Comparison of ENCODE assay signal across 39 cellular contexts in the genomic region with DNA sequence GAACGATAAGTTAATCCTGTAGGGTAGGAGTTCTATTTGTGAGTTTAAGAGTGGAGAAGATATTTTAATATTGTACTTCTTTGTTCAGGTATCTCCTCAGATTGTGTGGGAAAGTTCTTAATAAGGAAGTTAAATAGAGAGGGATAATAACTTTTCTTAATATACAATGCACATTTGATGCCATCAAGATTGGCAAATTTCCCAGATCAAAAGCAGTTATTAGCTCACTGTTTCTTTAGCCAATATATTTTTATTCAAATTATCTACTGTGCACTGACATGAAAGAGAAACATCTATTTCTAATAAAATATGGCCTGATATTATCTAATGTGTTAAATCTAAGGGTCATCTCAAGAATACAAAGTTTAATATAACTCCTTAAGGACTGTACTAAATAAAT.
"Had no signal": no experiment of that assay in that cellular context is flagged by ENCODE, and none has a peak within 500 bp of the region (broad histone marks: within the 10 kb centered on the region; RNA-seq: fewer than 3 reads in every experiment).

No MANE protein-coding gene starts in this region.

- H3K4me3 ChIP-seq: adrenal gland, ascending aorta, body of pancreas, breast epithelium, cardiac muscle cell had no signal

- H3K4me3 Mint-ChIP-seq: activated naive CD4-positive, alpha-beta T cell treated with anti-CD3 and anti-CD28 coated beads for 36 hours; activated naive CD4-positive, alpha-beta T cell treated with anti-CD3 and anti-CD28 coated beads, Interleukin-2, amount 10 ng/mL, durations not matched to agents 7 days and 5 days; activated naive CD4-positive, alpha-beta T cell treated with anti-CD3 and anti-CD28 coated beads, Interleukin-2, amount 50 U/mL, for 24 hours; activated naive CD8-positive, alpha-beta T cell; activated naive CD8-positive, alpha-beta T cell treated with anti-CD3 and anti-CD28 coated beads for 36 hours; activated naive CD8-positive, alpha-beta T cell treated with anti-CD3 and anti-CD28 coated beads, Interleukin-2, amount 10 ng/mL, durations not matched to agents 7 days and 5 days; activated naive CD8-positive, alpha-beta T cell treated with anti-CD3 and anti-CD28 coated beads, Interleukin-2, amount 50 U/mL, for 24 hours; activated T-cell treated with anti-CD3 and anti-CD28 coated beads, Interleukin-2, amount 50 U/mL, for 24 hours; activated T-cell treated with anti-CD3 and anti-CD28 coated beads, Interleukin-2, amount 50 U/mL, for 4 hours; activated T-cell treated with anti-CD3 and anti-CD28 coated beads, Interleukin-2, amount 50 U/mL, for 72 hours; activated T-helper 1 cell treated with anti-CD3 and anti-CD28 coated beads, Interleukin-12 subunit alpha, Interleukin-12 subunit beta, Interleukin-2, Interleukin-4 antibody, amounts not matched to agents 30 ng/mL and 10 ng/mL and 1 ng/mL, durations not matched to agents 14 hours and 24 hours and 36 hours; activated T-helper 17 cell treated with anti-CD3 and anti-CD28 coated beads, Interleukin-2, amount 50 U/mL, for 72 hours; brain; central memory CD8-positive, alpha-beta T cell had no signal

- FAIRE-seq: astrocyte, bronchial epithelial cell had no signal

- DNase-seq: activated effector memory CD4-positive, alpha-beta T cell treated with anti-CD3 and anti-CD28 coated beads, Interleukin-2, amount 50 U/mL, for 16 hours; activated effector memory CD4-positive, alpha-beta T cell treated with Interleukin-2 at 50 U/mL for 16 hours; activated gamma-delta T cell; activated gamma-delta T cell treated with Interleukin-2 at 50 U/mL for 16 hours; activated naive CD4-positive, alpha-beta T cell; activated naive CD4-positive, alpha-beta T cell treated with anti-CD3 and anti-CD28 coated beads for 36 hours; activated naive CD4-positive, alpha-beta T cell treated with anti-CD3 and anti-CD28 coated beads, Interleukin-2, amount 10 ng/mL, durations not matched to agents 7 days and 5 days; activated naive CD4-positive, alpha-beta T cell treated with anti-CD3 and anti-CD28 coated beads, Interleukin-2, amount 50 U/mL, for 16 hours; activated naive CD4-positive, alpha-beta T cell treated with Interleukin-2 at 50 U/mL for 16 hours; activated naive CD8-positive, alpha-beta T cell treated with anti-CD3 and anti-CD28 coated beads for 36 hours; activated naive CD8-positive, alpha-beta T cell treated with anti-CD3 and anti-CD28 coated beads, Interleukin-2, amount 10 ng/mL, durations not matched to agents 7 days and 5 days; activated naive CD8-positive, alpha-beta T cell treated with anti-CD3 and anti-CD28 coated beads, Interleukin-2, amount 50 U/mL, for 24 hours; activated T-cell treated with anti-CD3 and anti-CD28 coated beads, Interleukin-2, amount 50 U/mL, for 24 hours; activated T-cell treated with anti-CD3 and anti-CD28 coated beads, Interleukin-2, amount 50 U/mL, for 4 hours; activated T-cell treated with anti-CD3 and anti-CD28 coated beads, Interleukin-2, amount 50 U/mL, for 48 hours; activated T-cell treated with anti-CD3 and anti-CD28 coated beads, Interleukin-2, amount 50 U/mL, for 72 hours; adrenal gland; amniotic stem cell; amygdala; anterior cingulate cortex; aorta; body of pancreas; brain microvascular endothelial cell; caudate nucleus; central memory CD4-positive, alpha-beta T cell; cerebellar nuclear complex had no signal

- H3K27ac ChIP-seq: adrenal gland, ascending aorta, body of pancreas, brain microvascular endothelial cell, breast epithelium, cardiac muscle cell had no signal

- H3K27ac Mint-ChIP-seq: activated naive CD4-positive, alpha-beta T cell treated with anti-CD3 and anti-CD28 coated beads for 36 hours; activated naive CD4-positive, alpha-beta T cell treated with anti-CD3 and anti-CD28 coated beads, Interleukin-2, amount 10 ng/mL, durations not matched to agents 7 days and 5 days; activated naive CD4-positive, alpha-beta T cell treated with anti-CD3 and anti-CD28 coated beads, Interleukin-2, amount 50 U/mL, for 24 hours; activated naive CD4-positive, alpha-beta T cell treated with anti-CD3 and anti-CD28 coated beads, Interleukin-2, amount 50 U/mL, for 72 hours; activated naive CD8-positive, alpha-beta T cell; activated naive CD8-positive, alpha-beta T cell treated with anti-CD3 and anti-CD28 coated beads for 36 hours; activated naive CD8-positive, alpha-beta T cell treated with anti-CD3 and anti-CD28 coated beads, Interleukin-2, amount 10 ng/mL, durations not matched to agents 7 days and 5 days; activated naive CD8-positive, alpha-beta T cell treated with anti-CD3 and anti-CD28 coated beads, Interleukin-2, amount 50 U/mL, for 24 hours; activated T-cell treated with anti-CD3 and anti-CD28 coated beads, Interleukin-2, amount 50 U/mL, for 24 hours; activated T-cell treated with anti-CD3 and anti-CD28 coated beads, Interleukin-2, amount 50 U/mL, for 72 hours; activated T-helper 1 cell treated with anti-CD3 and anti-CD28 coated beads, Interleukin-12 subunit alpha, Interleukin-12 subunit beta, Interleukin-2, Interleukin-4 antibody, amounts not matched to agents 30 ng/mL and 10 ng/mL and 1 ng/mL, durations not matched to agents 14 hours and 24 hours and 36 hours; activated T-helper 17 cell treated with anti-CD3 and anti-CD28 coated beads, Interleukin-2, amount 50 U/mL, for 72 hours; activated T-helper 2 cell treated with anti-CD3 and anti-CD28 coated beads, Interferon-gamma antibody, Interleukin-2, Interleukin-4, amounts not matched to agents 10 μg/mL and 5 μg/mL and 100 μg/mL, durations not matched to agents 14 hours and 24 hours and 36 hours; brain had no signal

- H3K36me3 Mint-ChIP-seq: activated naive CD4-positive, alpha-beta T cell treated with anti-CD3 and anti-CD28 coated beads, Interleukin-2, amount 10 ng/mL, durations not matched to agents 7 days and 5 days; activated naive CD4-positive, alpha-beta T cell treated with anti-CD3 and anti-CD28 coated beads, Interleukin-2, amount 50 U/mL, for 24 hours; activated naive CD4-positive, alpha-beta T cell treated with anti-CD3 and anti-CD28 coated beads, Interleukin-2, amount 50 U/mL, for 72 hours; activated naive CD8-positive, alpha-beta T cell; activated naive CD8-positive, alpha-beta T cell treated with anti-CD3 and anti-CD28 coated beads for 36 hours; activated naive CD8-positive, alpha-beta T cell treated with anti-CD3 and anti-CD28 coated beads, Interleukin-2, amount 10 ng/mL, durations not matched to agents 7 days and 5 days; brain had no signal

- H3K9me3 Mint-ChIP-seq: activated naive CD4-positive, alpha-beta T cell treated with anti-CD3 and anti-CD28 coated beads, Interleukin-2, amount 10 ng/mL, durations not matched to agents 7 days and 5 days; activated naive CD8-positive, alpha-beta T cell treated with anti-CD3 and anti-CD28 coated beads, Interleukin-2, amount 50 U/mL, for 24 hours; activated T-helper 1 cell treated with anti-CD3 and anti-CD28 coated beads, Interleukin-12 subunit alpha, Interleukin-12 subunit beta, Interleukin-2, Interleukin-4 antibody, amounts not matched to agents 30 ng/mL and 10 ng/mL and 1 ng/mL, durations not matched to agents 14 hours and 24 hours and 36 hours; activated T-helper 17 cell treated with anti-CD3 and anti-CD28 coated beads, Interleukin-2, amount 50 U/mL, for 72 hours; activated T-helper 2 cell treated with anti-CD3 and anti-CD28 coated beads, Interferon-gamma antibody, Interleukin-2, Interleukin-4, amounts not matched to agents 10 μg/mL and 5 μg/mL and 100 μg/mL, durations not matched to agents 14 hours and 24 hours and 36 hours had no signal

- H3K27me3 Mint-ChIP-seq: activated naive CD4-positive, alpha-beta T cell treated with anti-CD3 and anti-CD28 coated beads, Interleukin-2, amount 10 ng/mL, durations not matched to agents 7 days and 5 days; activated naive CD4-positive, alpha-beta T cell treated with anti-CD3 and anti-CD28 coated beads, Interleukin-2, amount 50 U/mL, for 24 hours; activated naive CD8-positive, alpha-beta T cell; activated naive CD8-positive, alpha-beta T cell treated with anti-CD3 and anti-CD28 coated beads for 36 hours; activated naive CD8-positive, alpha-beta T cell treated with anti-CD3 and anti-CD28 coated beads, Interleukin-2, amount 10 ng/mL, durations not matched to agents 7 days and 5 days; activated naive CD8-positive, alpha-beta T cell treated with anti-CD3 and anti-CD28 coated beads, Interleukin-2, amount 50 U/mL, for 24 hours; activated T-cell treated with anti-CD3 and anti-CD28 coated beads, Interleukin-2, amount 50 U/mL, for 24 hours; activated T-helper 17 cell treated with anti-CD3 and anti-CD28 coated beads, Interleukin-2, amount 50 U/mL, for 72 hours; central memory CD8-positive, alpha-beta T cell had no signal

- H3K4me1 Mint-ChIP-seq: activated naive CD4-positive, alpha-beta T cell treated with anti-CD3 and anti-CD28 coated beads, Interleukin-2, amount 10 ng/mL, durations not matched to agents 7 days and 5 days; activated naive CD4-positive, alpha-beta T cell treated with anti-CD3 and anti-CD28 coated beads, Interleukin-2, amount 50 U/mL, for 24 hours; activated naive CD8-positive, alpha-beta T cell treated with anti-CD3 and anti-CD28 coated beads for 36 hours; activated naive CD8-positive, alpha-beta T cell treated with anti-CD3 and anti-CD28 coated beads, Interleukin-2, amount 10 ng/mL, durations not matched to agents 7 days and 5 days; activated naive CD8-positive, alpha-beta T cell treated with anti-CD3 and anti-CD28 coated beads, Interleukin-2, amount 50 U/mL, for 24 hours; activated T-helper 17 cell treated with anti-CD3 and anti-CD28 coated beads, Interleukin-2, amount 50 U/mL, for 72 hours; brain; central memory CD8-positive, alpha-beta T cell had no signal
